Comparison of ENCODE assay signal across 8 cellular contexts in genomic region chr12:28998662-28999120, GRCh38.
DNase-seq lines count a peak whose midpoint lies in the region; ATAC-seq and TF ChIP-seq lines count a peak whose summit lies in the region.

No MANE protein-coding gene starts in this region.

- ATAC-seq in lower lobe of right lung (peak in 1 of 2 donors; percentile 28), GM18909 (IDR thresholded peaks at IDR 0.05; ENCODE audit: poor library complexity, unreplicated experiment) (no peak)

- H3K27me3 ChIP-seq in lower lobe of right lung (ENCODE audit: low read depth): no peaks in the 10 kb centered on the region

- no peak overlapping the region for H3K4me3 ChIP-seq in astrocyte of the spinal cord (ENCODE audit: low read depth, low read length)
- H3K4me3 ChIP-seq in lower lobe of right lung: no peak overlapping the region

- in situ Hi-C loops in astrocyte of the spinal cord (cut with HindIII; ENCODE audit: low sequenced_read_pairs): no loop called here

- TF ChIP-seq CTCF in astrocyte of the spinal cord (IDR thresholded peaks at IDR 0.05; ENCODE audit: low read depth, low read length): peak; percentile 55
- TF ChIP-seq CTCF in lower lobe of right lung (IDR thresholded peaks at IDR 0.05): peak; percentile 44

- no peaks in the 10 kb centered on the region for H3K36me3 ChIP-seq in lower lobe of right lung

- DNase-seq in NCI-H2107 treated with DMSO at 0.1 percent for 48 hours (lab: John Stamatoyannopoulos, UW; ENCODE audit: unreplicated experiment): peak; percentile 36
- no peak for DNase-seq in NCI-H2107 (lab: John Stamatoyannopoulos, UW)
- peak; percentile 22 for DNase-seq in HuH-7 (ENCODE audit: low spot score)
- peak; percentile 52 for DNase-seq in astrocyte of the spinal cord (ENCODE audit: low read depth, low spot score)
- no peak for DNase-seq in lower lobe of right lung
- DNase-seq in NCI-H1930 (lab: John Stamatoyannopoulos, UW): no peak
- no peak for DNase-seq in activated gamma-delta T cell treated with Interleukin-2 at 50 U/mL for 16 hours

- H3K9me3 ChIP-seq in lower lobe of right lung: no peaks in the 10 kb centered on the region

- H3K27ac ChIP-seq in lower lobe of right lung: no peak overlapping the region

- no peaks in the 10 kb centered on the region for H3K4me1 ChIP-seq in lower lobe of right lung

- intact Hi-C loops in lower lobe of right lung (cut with DNase I): no loop called here

Comparison
In these comparisons a context has a peak if more than half of its experiments do, and no peak if none do; other contexts are left out.
1. DNase-seq: peak in NCI-H2107 treated with DMSO at 0.1 percent for 48 hours (single experiment), HuH-7 (single experiment) and astrocyte of the spinal cord (single experiment); none in NCI-H2107 (single experiment), lower lobe of right lung (single experiment), NCI-H1930 (0 of 2) and activated gamma-delta T cell treated with Interleukin-2 at 50 U/mL for 16 hours (single experiment).